In genomic region chr7:128890306-128891109, GRCh38 we compare ENCODE assay signal across 11 cellular contexts. TPM values are rescaled to one million over a fixed set of nuclear protein-coding genes. Genes with fewer than 3 reads are reported as not detected.
A peak's percentile ranks its signal among the peaks of the same experiment; 100 is the strongest.
DNase-seq lines count a peak whose midpoint lies in the region; ATAC-seq, FAIRE-seq and TF ChIP-seq lines count a peak whose summit lies in the region.
"Had no signal": no experiment of that assay in that cellular context is flagged by ENCODE, and none has a peak within 500 bp of the region (broad histone marks: within the 10 kb centered on the region; RNA-seq: fewer than 3 reads in every experiment).

No MANE protein-coding gene starts in this region.

- H3K9me3 Mint-ChIP-seq in activated CD4-positive, alpha-beta T cell treated with anti-CD3 and anti-CD28 coated beads, Interleukin-2, amount 10 ng/mL, durations not matched to agents 7 days and 5 days = no peaks in the 10 kb centered on the region

- H3K4me3 ChIP-seq in bronchial epithelial cell (ENCODE audit: low read depth, low read length) (peak overlapping the region; percentile 51), left lung (peak overlapping the region in 1 of 2 donors; percentile 25), vagina (peak overlapping the region; percentile 34 to 37)

- intact Hi-C loops in Right ventricle myocardium inferior (cut with DNase I) = loop anchor here (5.0 kb wide), 1 partner anchor 302 kb away; no protein-coding TSS in a partner anchor
- intact Hi-C loops in cardiac septum (cut with DNase I) = no loop called here
- intact Hi-C loops in left lung (cut with DNase I) = no loop called here
- intact Hi-C loops in vagina (cut with DNase I) = no loop called here

- H3K4me1 ChIP-seq in left lung (peaks cover 0 to 8% of the 10 kb centered on the region in 2 donors), vagina (peaks cover 28% of the 10 kb centered on the region)
- H3K4me1 ChIP-seq: BLaER1 treated with 17β-estradiol and CSF1 and Interleukin-3, amounts not matched to agents 10 nM and 100 nM had no signal

- peak; percentile 68 for DNase-seq in Right ventricle myocardium inferior (ENCODE audit: missing footprints)
- no peak for DNase-seq in cardiac septum (ENCODE audit: low spot score)
- DNase-seq in bronchial epithelial cell (ENCODE audit: low read depth) = no peak
- peak in 1 of 2 donors; percentile 86 for DNase-seq in left lung
- DNase-seq in vagina (ENCODE audit: extremely low spot score in 2 of 2) = no peak
- DNase-seq in NAMALWA (ENCODE audit: low spot score) = no peak
- DNase-seq in activated CD4-positive, alpha-beta T cell treated with anti-CD3 and anti-CD28 coated beads, Interleukin-2, amount 10 ng/mL, durations not matched to agents 7 days and 5 days = no peak
- DNase-seq: effector CD8-positive, alpha-beta T cell had no signal

- POLR2A ChIA-PET in activated CD4-positive, alpha-beta T cell treated with anti-CD3 and anti-CD28 coated beads, Interleukin-2, amount 10 ng/mL, durations not matched to agents 7 days and 5 days (lab: Charles Lee) = no interaction called here

- CTCF ChIA-PET in activated CD4-positive, alpha-beta T cell treated with anti-CD3 and anti-CD28 coated beads, Interleukin-2, amount 10 ng/mL, durations not matched to agents 7 days and 5 days (lab: Charles Lee) = interaction anchor here (0.7 kb wide), 1 partner anchor 32 kb away, joined by 4 read pairs; no protein-coding TSS in a partner anchor

- no peak overlapping the region for H3K4me3 Mint-ChIP-seq in activated CD4-positive, alpha-beta T cell treated with anti-CD3 and anti-CD28 coated beads, Interleukin-2, amount 10 ng/mL, durations not matched to agents 7 days and 5 days

- H3K27ac Mint-ChIP-seq in activated CD4-positive, alpha-beta T cell treated with anti-CD3 and anti-CD28 coated beads, Interleukin-2, amount 10 ng/mL, durations not matched to agents 7 days and 5 days = no peak overlapping the region

- H3K4me1 Mint-ChIP-seq in activated CD4-positive, alpha-beta T cell treated with anti-CD3 and anti-CD28 coated beads, Interleukin-2, amount 10 ng/mL, durations not matched to agents 7 days and 5 days = no peaks in the 10 kb centered on the region

- no peaks in the 10 kb centered on the region for H3K36me3 Mint-ChIP-seq in activated CD4-positive, alpha-beta T cell treated with anti-CD3 and anti-CD28 coated beads, Interleukin-2, amount 10 ng/mL, durations not matched to agents 7 days and 5 days (ENCODE audit: low read depth)

- H3K9me3 ChIP-seq in left lung (no peaks in the 10 kb centered on the region), vagina (no peaks in the 10 kb centered on the region)
- H3K9me3 ChIP-seq: neutrophil had no signal

- H3K27ac ChIP-seq in left lung (no peak overlapping the region), vagina (no peak overlapping the region)
- H3K27ac ChIP-seq: BLaER1 treated with 17β-estradiol and CSF1 and Interleukin-3, amounts not matched to agents 10 nM and 100 nM; neutrophil had no signal

- TF ChIP-seq CTCF in bronchial epithelial cell (IDR thresholded peaks at IDR 0.05; ENCODE audit: insufficient read depth, low read length, severe bottlenecking) (no peak), left lung (IDR thresholded peaks at IDR 0.05) (no peak), vagina (IDR thresholded peaks at IDR 0.05) (no peak)

- no peak for FAIRE-seq in bronchial epithelial cell (lab: Jason Lieb, UNC)

- no peak for TF ChIP-seq POLR2A in vagina (IDR thresholded peaks at IDR 0.05)

- H3K36me3 ChIP-seq in bronchial epithelial cell (ENCODE audit: control insufficient read depth, insufficient read depth, low read length) = no peaks in the 10 kb centered on the region
- no peaks in the 10 kb centered on the region for H3K36me3 ChIP-seq in left lung
- H3K36me3 ChIP-seq in vagina = no peaks in the 10 kb centered on the region
- H3K36me3 ChIP-seq: BLaER1 treated with 17β-estradiol and CSF1 and Interleukin-3, amounts not matched to agents 10 nM and 100 nM; neutrophil had no signal

- H3K27me3 Mint-ChIP-seq in activated CD4-positive, alpha-beta T cell treated with anti-CD3 and anti-CD28 coated beads, Interleukin-2, amount 10 ng/mL, durations not matched to agents 7 days and 5 days = peaks cover 16% of the 10 kb centered on the region

- ATAC-seq in Right ventricle myocardium inferior (no peak), left lung (peak; percentile 55), HG02571 (IDR thresholded peaks at IDR 0.05; ENCODE audit: unreplicated experiment) (no peak)

- H3K27me3 ChIP-seq in bronchial epithelial cell (ENCODE audit: control insufficient read depth, insufficient read depth, low read length) = no peaks in the 10 kb centered on the region
- H3K27me3 ChIP-seq in left lung = peaks cover 0 to 65% of the 10 kb centered on the region in 2 donors
- no peaks in the 10 kb centered on the region for H3K27me3 ChIP-seq in vagina

RNA-seq across cellular contexts. Expression of gene KCP, which starts 20.0 kb away (rescaled TPM):
- total RNA-seq in Right ventricle myocardium inferior = 0.11 TPM
- total RNA-seq in cardiac septum = 0.35 TPM
- total RNA-seq in bronchial epithelial cell = 0.53 and 1.3 TPM in 2 replicates
- 1 to 10 TPM; 1.5 to 1.7 TPM for total RNA-seq in left lung
- 1.2 TPM for total RNA-seq in vagina
- total RNA-seq in activated CD4-positive, alpha-beta T cell treated with anti-CD3 and anti-CD28 coated beads, Interleukin-2, amount 10 ng/mL, durations not matched to agents 7 days and 5 days = under 1 TPM; 0.10 to 0.12 TPM

RNA-seq across cellular contexts. Expression of gene ATP6V1F, which starts 27.9 kb away (rescaled TPM):
- 128 TPM for total RNA-seq in Right ventricle myocardium inferior
- total RNA-seq in cardiac septum = 80.0 TPM
- 108 and 132 TPM in 2 replicates for total RNA-seq in bronchial epithelial cell
- total RNA-seq in left lung = 100 to 1,000 TPM; 192 to 200 TPM
- total RNA-seq in vagina = 119 TPM
- total RNA-seq in activated CD4-positive, alpha-beta T cell treated with anti-CD3 and anti-CD28 coated beads, Interleukin-2, amount 10 ng/mL, durations not matched to agents 7 days and 5 days = 100 to 1,000 TPM; 123 to 143 TPM

RNA-seq across cellular contexts. Expression of gene IRF5, which starts 47.2 kb away (rescaled TPM):
- total RNA-seq in Right ventricle myocardium inferior = 3.3 TPM
- 1.6 TPM for total RNA-seq in cardiac septum
- total RNA-seq in bronchial epithelial cell = 6.8 and 7.7 TPM in 2 replicates
- 10 to 100 TPM; 18.2 to 35.5 TPM for total RNA-seq in left lung
- 15.0 TPM for total RNA-seq in vagina
- total RNA-seq in activated CD4-positive, alpha-beta T cell treated with anti-CD3 and anti-CD28 coated beads, Interleukin-2, amount 10 ng/mL, durations not matched to agents 7 days and 5 days = 1 to 10 TPM; 6.5 to 6.7 TPM
